ENCODE assay signal across 8 cellular contexts in genomic region chr19:58573658-58574164, GRCh38. TPM values are rescaled to one million over a fixed set of nuclear protein-coding genes. Genes with fewer than 3 reads are reported as not detected.
DNase-seq lines count a peak whose midpoint lies in the region; ATAC-seq and TF ChIP-seq lines count a peak whose summit lies in the region.

No MANE protein-coding gene starts in this region.

- no peak for TF ChIP-seq POLR2A in esophagus muscularis mucosa (IDR thresholded peaks at IDR 0.05; ENCODE audit: low read depth)

- peak overlapping the region; percentile 98 for H3K4me3 Mint-ChIP-seq in progenitor cell of endocrine pancreas (ENCODE audit: low read depth)

- peaks cover 3% of the 10 kb centered on the region for H3K36me3 Mint-ChIP-seq in progenitor cell of endocrine pancreas (ENCODE audit: insufficient read depth)

- intact Hi-C loops in esophagus muscularis mucosa (cut with DNase I): no loop called here

- H3K27ac ChIP-seq in SJCRH30: no peak overlapping the region
- H3K27ac ChIP-seq in esophagus muscularis mucosa (replicated peaks in 1 of 4): peak overlapping the region; percentile 91 to 99 (median 96)

- H3K4me1 Mint-ChIP-seq in progenitor cell of endocrine pancreas (ENCODE audit: low read depth): peaks cover 16% of the 10 kb centered on the region

- peak overlapping the region; percentile 99 for H3K27ac Mint-ChIP-seq in progenitor cell of endocrine pancreas

- under 1% methylated on average over 20 of the region's 20 CpGs for WGBS in esophagus muscularis mucosa

- DNase-seq in SJCRH30 (no peak), esophagus muscularis mucosa (ENCODE audit: extremely low spot score) (no peak), progenitor cell of endocrine pancreas (ENCODE audit: low spot score, unreplicated experiment) (no peak), NCI-H510A (lab: John Stamatoyannopoulos, UW) (no peak), NCI-H524 treated with DMSO at 0.1 percent for 48 hours (lab: John Stamatoyannopoulos, UW) (no peak)

- H3K27me3 Mint-ChIP-seq in progenitor cell of endocrine pancreas: no peaks in the 10 kb centered on the region

- H3K36me3 ChIP-seq in ES-I3 (ENCODE audit: insufficient read depth, low read length) (no peaks in the 10 kb centered on the region), SJCRH30 (no peaks in the 10 kb centered on the region), esophagus muscularis mucosa (peaks cover 0 to 38% (median 23%) of the 10 kb centered on the region in 4 donors)

- H3K4me3 ChIP-seq in SJCRH30: peak overlapping the region; percentile 67
- H3K4me3 ChIP-seq in esophagus muscularis mucosa: peak overlapping the region; percentile 64 to 87 (median 67)

- no peaks in the 10 kb centered on the region for H3K9me3 Mint-ChIP-seq in progenitor cell of endocrine pancreas (ENCODE audit: low read depth)

- H3K9me3 ChIP-seq in ES-I3 (ENCODE audit: control insufficient read depth, insufficient read depth, low read length) (no peaks in the 10 kb centered on the region), SJCRH30 (replicated peaks) (no peaks in the 10 kb centered on the region), esophagus muscularis mucosa (no peaks in the 10 kb centered on the region)

- ATAC-seq in GM18511 (IDR thresholded peaks at IDR 0.05; ENCODE audit: unreplicated experiment) (no peak), GM19455 (IDR thresholded peaks at IDR 0.05; ENCODE audit: unreplicated experiment) (no peak)

- TF ChIP-seq CTCF in esophagus muscularis mucosa (IDR thresholded peaks at IDR 0.05) (no peak), progenitor cell of endocrine pancreas (IDR thresholded peaks at IDR 0.05; ENCODE audit: unreplicated experiment) (no peak)

- peaks cover 7% of the 10 kb centered on the region for H3K4me1 ChIP-seq in ES-I3 (ENCODE audit: insufficient read depth, low read length)
- H3K4me1 ChIP-seq in SJCRH30: 0 out of 2 replicates have a peak, but pooled peaks cover 3% of the 10 kb centered on the region
- peaks cover 26 to 60% (median 50%) of the 10 kb centered on the region in 4 donors for H3K4me1 ChIP-seq in esophagus muscularis mucosa

- H3K27me3 ChIP-seq in SJCRH30 (no peaks in the 10 kb centered on the region), esophagus muscularis mucosa (no peaks in the 10 kb centered on the region)

- H3K9ac ChIP-seq in ES-I3 (ENCODE audit: low read depth, low read length): peak overlapping the region; percentile 91; the same call in 1 of the 2 replicates

- TF ChIP-seq EP300 in esophagus muscularis mucosa (IDR thresholded peaks at IDR 0.05): no peak

RNA-seq across cellular contexts. Expression of gene MZF1, which starts 0.6 kb away (rescaled TPM):
- 6.0 and 6.5 TPM in 2 replicates for total RNA-seq in SJCRH30 (2014; rRNA removed; shearing (Covaris generic))
- total RNA-seq in esophagus muscularis mucosa (10 to 100 TPM; 20.5 to 29.3 (median 22.4) TPM), progenitor cell of endocrine pancreas (70.9 and 71.3 TPM in 2 replicates)

RNA-seq across cellular contexts. Expression of gene UBE2M, which starts 15.3 kb away (rescaled TPM):
- 62.8 and 72.0 TPM in 2 replicates for total RNA-seq in SJCRH30 (2014; rRNA removed; shearing (Covaris generic))
- total RNA-seq in esophagus muscularis mucosa (10 to 100 TPM; 36.1 to 54.9 (median 45.8) TPM), progenitor cell of endocrine pancreas (73.0 and 80.4 TPM in 2 replicates)

RNA-seq across cellular contexts. Expression of gene CHMP2A, which starts 18.8 kb away (rescaled TPM):
- 40.1 and 44.9 TPM in 2 replicates for total RNA-seq in SJCRH30 (2014; rRNA removed; shearing (Covaris generic))
- total RNA-seq in esophagus muscularis mucosa (100 to 1,000 TPM; 124 to 145 (median 141) TPM), progenitor cell of endocrine pancreas (72.2 and 81.5 TPM in 2 replicates)

RNA-seq across cellular contexts. Expression of gene TRIM28, which starts 29.8 kb away (rescaled TPM):
- 586 and 615 TPM in 2 replicates for total RNA-seq in SJCRH30 (2014; rRNA removed; shearing (Covaris generic))
- total RNA-seq in esophagus muscularis mucosa (100 to 1,000 TPM; 152 to 319 (median 264) TPM), progenitor cell of endocrine pancreas (699 and 731 TPM in 2 replicates)

RNA-seq across cellular contexts. Expression of gene ZBTB45, which starts 54.1 kb away (rescaled TPM):
- total RNA-seq in SJCRH30 (2014; rRNA removed; shearing (Covaris generic)): 5.1 and 5.5 TPM in 2 replicates
- total RNA-seq in esophagus muscularis mucosa: 10 to 100 TPM in 2 of 4 donors, 1 to 10 TPM in 2; 8.8 to 20.0 (median 12.1) TPM
- total RNA-seq in progenitor cell of endocrine pancreas: 22.3 and 22.7 TPM in 2 replicates
